In genomic region chr9:132240860-132241482, GRCh38 we compare ENCODE assay signal across 8 cellular contexts.
A peak's percentile ranks its signal among the peaks of the same experiment; 100 is the strongest.
DNase-seq lines count a peak whose midpoint lies in the region; ATAC-seq and TF ChIP-seq lines count a peak whose summit lies in the region.

No MANE protein-coding gene starts in this region.

- POLR2A ChIA-PET in MCF 10A (lab: Yijun Ruan, JAX) = no interaction called here

- DNase-seq in NCI-H2196 treated with DMSO at 0.1 percent for 48 hours (lab: John Stamatoyannopoulos, UW; ENCODE audit: unreplicated experiment) (peak; percentile 96), MCF 10A (ENCODE audit: unreplicated experiment) (peak; percentile 61), skeletal muscle cell (ENCODE audit: low read depth) (peak; percentile 34), cortex of kidney (lab: John Stamatoyannopoulos, UW) (no peak)

- H3K27ac Mint-ChIP-seq in MCF 10A (ENCODE audit: low read depth, unreplicated experiment) = no peak overlapping the region

- CTCF ChIA-PET in MCF 10A (lab: Yijun Ruan, JAX) = interaction anchor here (0.5 to 1.2 kb wide), 4 partner anchors 73 to 482 kb away, joined by 3 to 6 read pairs (median 3); no protein-coding TSS in a partner anchor

- peak overlapping the region; percentile 68 for H3K4me3 Mint-ChIP-seq in MCF 10A (ENCODE audit: unreplicated experiment)

- peak overlapping the region; percentile 64 for H3K4me3 ChIP-seq in iPS-18c (ENCODE audit: insufficient read depth, low read depth, low read length)
- H3K4me3 ChIP-seq in skeletal muscle cell (ENCODE audit: low read depth, low read length) = peak overlapping the region; percentile 49

- no peaks in the 10 kb centered on the region for H3K9me3 Mint-ChIP-seq in MCF 10A (ENCODE audit: unreplicated experiment)

- TF ChIP-seq CTCF in VCaP (conservative IDR thresholded peaks at IDR 0.05) (no peak), MCF 10A (IDR thresholded peaks at IDR 0.05; ENCODE audit: unreplicated experiment) (no peak)

- intact Hi-C loops in MCF 10A (cut with micrococcal nuclease) = no loop called here

- peaks cover 12% of the 10 kb centered on the region for H3K27me3 Mint-ChIP-seq in MCF 10A (ENCODE audit: insufficient read depth, unreplicated experiment)

- ATAC-seq in GM18861 (IDR thresholded peaks at IDR 0.05; ENCODE audit: unreplicated experiment) (peak; percentile 58), HG03095 (IDR thresholded peaks at IDR 0.05; ENCODE audit: unreplicated experiment) (peak; percentile 59)

- no peaks in the 10 kb centered on the region for H3K36me3 Mint-ChIP-seq in MCF 10A (ENCODE audit: insufficient read depth, unreplicated experiment)

- no peaks in the 10 kb centered on the region for H3K9me3 ChIP-seq in iPS-18c (ENCODE audit: control insufficient read depth, insufficient read depth, low read length)

- BruUV-seq in MCF 10A (replicated peaks; lab: Mats Ljungman, UMichigan) = no TSS peak

- H3K27ac ChIP-seq in VCaP = peak overlapping the region; percentile 82; the same call in 1 of the 2 replicates

- H3K4me1 Mint-ChIP-seq in MCF 10A (ENCODE audit: insufficient read depth, unreplicated experiment) = peaks cover 5% of the 10 kb centered on the region
